Comparison of ENCODE assay signal across 1 cellular context in genomic region chr14:68945585-68946289, GRCh38.
TF ChIP-seq lines count a peak whose summit lies in the region.

No MANE protein-coding gene starts in this region.

TF ChIP-seq in K562, 482 proteins besides CTCF, POLR2A, EP300 and RAD21 (continued from another document):
- TF ChIP-seq CGGBP1 (CRISPR knock-in tag; IDR thresholded peaks at IDR 0.05) (no peak), MTA3 (IDR thresholded peaks at IDR 0.05; ENCODE audit: borderline replicate concordance) (no peak), MAFK (IDR thresholded peaks at IDR 0.05; ENCODE audit: low read length) (no peak)
